In the genomic region with DNA sequence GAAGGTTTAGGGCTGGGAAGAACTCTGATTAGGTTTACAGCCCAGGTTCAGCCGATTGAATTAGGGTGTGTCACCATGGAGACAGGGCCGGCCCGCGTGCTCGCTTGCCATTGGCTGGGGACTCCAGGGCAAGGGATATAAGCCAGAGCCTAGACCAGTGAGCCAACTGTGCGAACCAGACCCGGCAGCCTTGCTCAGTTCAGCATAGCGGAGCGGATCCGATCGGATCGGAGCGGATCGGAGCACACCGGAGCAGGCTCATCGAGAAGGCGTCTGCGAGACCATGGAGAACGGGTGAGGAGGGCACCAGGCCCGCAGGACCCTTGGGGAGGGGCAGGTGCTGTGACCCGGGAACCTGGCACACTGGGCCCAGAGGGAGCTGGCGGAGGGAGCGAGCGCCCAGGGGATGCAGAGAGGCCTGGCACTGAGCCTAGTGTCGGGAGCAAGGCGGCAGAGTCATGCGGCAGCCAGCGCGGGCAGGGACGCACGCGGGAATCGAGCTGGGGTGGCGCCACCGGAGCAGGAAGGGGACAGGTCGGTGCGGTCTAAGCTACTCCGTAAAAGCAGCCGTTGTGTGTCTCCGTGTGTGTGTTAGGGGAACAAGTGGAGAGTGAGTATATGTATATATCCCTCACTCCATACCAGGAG, we compare ENCODE assay signal across 1 cellular context.
TF ChIP-seq lines count a peak whose summit lies in the region.

A gene (plus strand): TSS at position 165 of the 648 bp plus-strand sequence. CDS start 119 bp downstream, at position 284.

TF ChIP-seq in HepG2, 621 proteins besides CTCF, POLR2A, EP300 and RAD21 (continued from another document and continues in another):
- TF ChIP-seq, protein P1, sequence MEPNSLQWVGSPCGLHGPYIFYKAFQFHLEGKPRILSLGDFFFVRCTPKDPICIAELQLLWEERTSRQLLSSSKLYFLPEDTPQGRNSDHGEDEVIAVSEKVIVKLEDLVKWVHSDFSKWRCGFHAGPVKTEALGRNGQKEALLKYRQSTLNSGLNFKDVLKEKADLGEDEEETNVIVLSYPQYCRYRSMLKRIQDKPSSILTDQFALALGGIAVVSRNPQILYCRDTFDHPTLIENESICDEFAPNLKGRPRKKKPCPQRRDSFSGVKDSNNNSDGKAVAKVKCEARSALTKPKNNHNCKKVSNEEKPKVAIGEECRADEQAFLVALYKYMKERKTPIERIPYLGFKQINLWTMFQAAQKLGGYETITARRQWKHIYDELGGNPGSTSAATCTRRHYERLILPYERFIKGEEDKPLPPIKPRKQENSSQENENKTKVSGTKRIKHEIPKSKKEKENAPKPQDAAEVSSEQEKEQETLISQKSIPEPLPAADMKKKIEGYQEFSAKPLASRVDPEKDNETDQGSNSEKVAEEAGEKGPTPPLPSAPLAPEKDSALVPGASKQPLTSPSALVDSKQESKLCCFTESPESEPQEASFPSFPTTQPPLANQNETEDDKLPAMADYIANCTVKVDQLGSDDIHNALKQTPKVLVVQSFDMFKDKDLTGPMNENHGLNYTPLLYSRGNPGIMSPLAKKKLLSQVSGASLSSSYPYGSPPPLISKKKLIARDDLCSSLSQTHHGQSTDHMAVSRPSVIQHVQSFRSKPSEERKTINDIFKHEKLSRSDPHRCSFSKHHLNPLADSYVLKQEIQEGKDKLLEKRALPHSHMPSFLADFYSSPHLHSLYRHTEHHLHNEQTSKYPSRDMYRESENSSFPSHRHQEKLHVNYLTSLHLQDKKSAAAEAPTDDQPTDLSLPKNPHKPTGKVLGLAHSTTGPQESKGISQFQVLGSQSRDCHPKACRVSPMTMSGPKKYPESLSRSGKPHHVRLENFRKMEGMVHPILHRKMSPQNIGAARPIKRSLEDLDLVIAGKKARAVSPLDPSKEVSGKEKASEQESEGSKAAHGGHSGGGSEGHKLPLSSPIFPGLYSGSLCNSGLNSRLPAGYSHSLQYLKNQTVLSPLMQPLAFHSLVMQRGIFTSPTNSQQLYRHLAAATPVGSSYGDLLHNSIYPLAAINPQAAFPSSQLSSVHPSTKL (CRISPR knock-in tag; IDR thresholded peaks at IDR 0.05): peak; percentile 65; the same call in 1 of the 2 replicates
- TF ChIP-seq MAZ (IDR thresholded peaks at IDR 0.05; ENCODE audit: borderline replicate concordance, low read depth, low read length) (no peak), MAZ (CRISPR knock-in tag; IDR thresholded peaks at IDR 0.05; ENCODE audit: low read depth) (no peak; the same call in 1 of the 2 replicates), SATB2 (CRISPR knock-in tag; IDR thresholded peaks at IDR 0.05) (no peak), CC2D1A (CRISPR knock-in tag; IDR thresholded peaks at IDR 0.05) (peak; percentile 95; the same call in 1 of the 2 replicates), SSRP1 (CRISPR knock-in tag; IDR thresholded peaks at IDR 0.05) (peak; percentile 85; the same call in 1 of the 2 replicates), MYNN (CRISPR knock-in tag; IDR thresholded peaks at IDR 0.05; ENCODE audit: low read depth) (0 out of 2 replicates have a peak, but pooled peaks have one; percentile 87), MBD4 (IDR thresholded peaks at IDR 0.05; ENCODE audit: borderline replicate concordance, low read length) (no peak), SP2 (CRISPR knock-in tag; IDR thresholded peaks at IDR 0.05) (peak; percentile 35; the same call in 1 of the 2 replicates), PRMT3 (CRISPR knock-in tag; IDR thresholded peaks at IDR 0.05; ENCODE audit: borderline replicate concordance, low read depth) (no peak; the same call in 1 of the 2 replicates), ZIK1 (CRISPR knock-in tag; IDR thresholded peaks at IDR 0.05; ENCODE audit: borderline replicate concordance, low read depth) (no peak; the same call in 1 of the 2 replicates), ZNF30 (CRISPR knock-in tag; IDR thresholded peaks at IDR 0.05) (peak; percentile 90), ATF1 (CRISPR knock-in tag; IDR thresholded peaks at IDR 0.05) (no peak)
- TF ChIP-seq, protein P2, sequence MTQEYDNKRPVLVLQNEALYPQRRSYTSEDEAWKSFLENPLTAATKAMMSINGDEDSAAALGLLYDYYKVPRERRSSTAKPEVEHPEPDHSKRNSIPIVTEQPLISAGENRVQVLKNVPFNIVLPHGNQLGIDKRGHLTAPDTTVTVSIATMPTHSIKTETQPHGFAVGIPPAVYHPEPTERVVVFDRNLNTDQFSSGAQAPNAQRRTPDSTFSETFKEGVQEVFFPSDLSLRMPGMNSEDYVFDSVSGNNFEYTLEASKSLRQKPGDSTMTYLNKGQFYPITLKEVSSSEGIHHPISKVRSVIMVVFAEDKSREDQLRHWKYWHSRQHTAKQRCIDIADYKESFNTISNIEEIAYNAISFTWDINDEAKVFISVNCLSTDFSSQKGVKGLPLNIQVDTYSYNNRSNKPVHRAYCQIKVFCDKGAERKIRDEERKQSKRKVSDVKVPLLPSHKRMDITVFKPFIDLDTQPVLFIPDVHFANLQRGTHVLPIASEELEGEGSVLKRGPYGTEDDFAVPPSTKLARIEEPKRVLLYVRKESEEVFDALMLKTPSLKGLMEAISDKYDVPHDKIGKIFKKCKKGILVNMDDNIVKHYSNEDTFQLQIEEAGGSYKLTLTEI (CRISPR knock-in tag; conservative IDR thresholded peaks at IDR 0.05): no peak
- TF ChIP-seq, protein P3, sequence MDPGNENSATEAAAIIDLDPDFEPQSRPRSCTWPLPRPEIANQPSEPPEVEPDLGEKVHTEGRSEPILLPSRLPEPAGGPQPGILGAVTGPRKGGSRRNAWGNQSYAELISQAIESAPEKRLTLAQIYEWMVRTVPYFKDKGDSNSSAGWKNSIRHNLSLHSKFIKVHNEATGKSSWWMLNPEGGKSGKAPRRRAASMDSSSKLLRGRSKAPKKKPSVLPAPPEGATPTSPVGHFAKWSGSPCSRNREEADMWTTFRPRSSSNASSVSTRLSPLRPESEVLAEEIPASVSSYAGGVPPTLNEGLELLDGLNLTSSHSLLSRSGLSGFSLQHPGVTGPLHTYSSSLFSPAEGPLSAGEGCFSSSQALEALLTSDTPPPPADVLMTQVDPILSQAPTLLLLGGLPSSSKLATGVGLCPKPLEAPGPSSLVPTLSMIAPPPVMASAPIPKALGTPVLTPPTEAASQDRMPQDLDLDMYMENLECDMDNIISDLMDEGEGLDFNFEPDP (CRISPR knock-in tag; conservative IDR thresholded peaks at IDR 0.05): no peak
- TF ChIP-seq, protein P4, sequence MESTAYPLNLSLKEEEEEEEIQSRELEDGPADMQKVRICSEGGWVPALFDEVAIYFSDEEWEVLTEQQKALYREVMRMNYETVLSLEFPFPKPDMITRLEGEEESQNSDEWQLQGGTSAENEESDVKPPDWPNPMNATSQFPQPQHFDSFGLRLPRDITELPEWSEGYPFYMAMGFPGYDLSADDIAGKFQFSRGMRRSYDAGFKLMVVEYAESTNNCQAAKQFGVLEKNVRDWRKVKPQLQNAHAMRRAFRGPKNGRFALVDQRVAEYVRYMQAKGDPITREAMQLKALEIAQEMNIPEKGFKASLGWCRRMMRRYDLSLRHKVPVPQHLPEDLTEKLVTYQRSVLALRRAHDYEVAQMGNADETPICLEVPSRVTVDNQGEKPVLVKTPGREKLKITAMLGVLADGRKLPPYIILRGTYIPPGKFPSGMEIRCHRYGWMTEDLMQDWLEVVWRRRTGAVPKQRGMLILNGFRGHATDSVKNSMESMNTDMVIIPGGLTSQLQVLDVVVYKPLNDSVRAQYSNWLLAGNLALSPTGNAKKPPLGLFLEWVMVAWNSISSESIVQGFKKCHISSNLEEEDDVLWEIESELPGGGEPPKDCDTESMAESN (CRISPR knock-in tag; conservative IDR thresholded peaks at IDR 0.05): peak; percentile 95
- TF ChIP-seq, protein P5, sequence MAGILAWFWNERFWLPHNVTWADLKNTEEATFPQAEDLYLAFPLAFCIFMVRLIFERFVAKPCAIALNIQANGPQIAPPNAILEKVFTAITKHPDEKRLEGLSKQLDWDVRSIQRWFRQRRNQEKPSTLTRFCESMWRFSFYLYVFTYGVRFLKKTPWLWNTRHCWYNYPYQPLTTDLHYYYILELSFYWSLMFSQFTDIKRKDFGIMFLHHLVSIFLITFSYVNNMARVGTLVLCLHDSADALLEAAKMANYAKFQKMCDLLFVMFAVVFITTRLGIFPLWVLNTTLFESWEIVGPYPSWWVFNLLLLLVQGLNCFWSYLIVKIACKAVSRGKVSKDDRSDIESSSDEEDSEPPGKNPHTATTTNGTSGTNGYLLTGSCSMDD (CRISPR knock-in tag; IDR thresholded peaks at IDR 0.05): no peak
- TF ChIP-seq, protein P6, sequence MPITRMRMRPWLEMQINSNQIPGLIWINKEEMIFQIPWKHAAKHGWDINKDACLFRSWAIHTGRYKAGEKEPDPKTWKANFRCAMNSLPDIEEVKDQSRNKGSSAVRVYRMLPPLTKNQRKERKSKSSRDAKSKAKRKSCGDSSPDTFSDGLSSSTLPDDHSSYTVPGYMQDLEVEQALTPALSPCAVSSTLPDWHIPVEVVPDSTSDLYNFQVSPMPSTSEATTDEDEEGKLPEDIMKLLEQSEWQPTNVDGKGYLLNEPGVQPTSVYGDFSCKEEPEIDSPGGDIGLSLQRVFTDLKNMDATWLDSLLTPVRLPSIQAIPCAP (CRISPR knock-in tag; IDR thresholded peaks at IDR 0.05; ENCODE audit: low read depth): no peak
- TF ChIP-seq, protein P7, sequence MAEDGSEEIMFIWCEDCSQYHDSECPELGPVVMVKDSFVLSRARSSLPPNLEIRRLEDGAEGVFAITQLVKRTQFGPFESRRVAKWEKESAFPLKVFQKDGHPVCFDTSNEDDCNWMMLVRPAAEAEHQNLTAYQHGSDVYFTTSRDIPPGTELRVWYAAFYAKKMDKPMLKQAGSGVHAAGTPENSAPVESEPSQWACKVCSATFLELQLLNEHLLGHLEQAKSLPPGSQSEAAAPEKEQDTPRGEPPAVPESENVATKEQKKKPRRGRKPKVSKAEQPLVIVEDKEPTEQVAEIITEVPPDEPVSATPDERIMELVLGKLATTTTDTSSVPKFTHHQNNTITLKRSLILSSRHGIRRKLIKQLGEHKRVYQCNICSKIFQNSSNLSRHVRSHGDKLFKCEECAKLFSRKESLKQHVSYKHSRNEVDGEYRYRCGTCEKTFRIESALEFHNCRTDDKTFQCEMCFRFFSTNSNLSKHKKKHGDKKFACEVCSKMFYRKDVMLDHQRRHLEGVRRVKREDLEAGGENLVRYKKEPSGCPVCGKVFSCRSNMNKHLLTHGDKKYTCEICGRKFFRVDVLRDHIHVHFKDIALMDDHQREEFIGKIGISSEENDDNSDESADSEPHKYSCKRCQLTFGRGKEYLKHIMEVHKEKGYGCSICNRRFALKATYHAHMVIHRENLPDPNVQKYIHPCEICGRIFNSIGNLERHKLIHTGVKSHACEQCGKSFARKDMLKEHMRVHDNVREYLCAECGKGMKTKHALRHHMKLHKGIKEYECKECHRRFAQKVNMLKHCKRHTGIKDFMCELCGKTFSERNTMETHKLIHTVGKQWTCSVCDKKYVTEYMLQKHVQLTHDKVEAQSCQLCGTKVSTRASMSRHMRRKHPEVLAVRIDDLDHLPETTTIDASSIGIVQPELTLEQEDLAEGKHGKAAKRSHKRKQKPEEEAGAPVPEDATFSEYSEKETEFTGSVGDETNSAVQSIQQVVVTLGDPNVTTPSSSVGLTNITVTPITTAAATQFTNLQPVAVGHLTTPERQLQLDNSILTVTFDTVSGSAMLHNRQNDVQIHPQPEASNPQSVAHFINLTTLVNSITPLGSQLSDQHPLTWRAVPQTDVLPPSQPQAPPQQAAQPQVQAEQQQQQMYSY (CRISPR knock-in tag; IDR thresholded peaks at IDR 0.05): peak; percentile 96
- TF ChIP-seq, protein P8, sequence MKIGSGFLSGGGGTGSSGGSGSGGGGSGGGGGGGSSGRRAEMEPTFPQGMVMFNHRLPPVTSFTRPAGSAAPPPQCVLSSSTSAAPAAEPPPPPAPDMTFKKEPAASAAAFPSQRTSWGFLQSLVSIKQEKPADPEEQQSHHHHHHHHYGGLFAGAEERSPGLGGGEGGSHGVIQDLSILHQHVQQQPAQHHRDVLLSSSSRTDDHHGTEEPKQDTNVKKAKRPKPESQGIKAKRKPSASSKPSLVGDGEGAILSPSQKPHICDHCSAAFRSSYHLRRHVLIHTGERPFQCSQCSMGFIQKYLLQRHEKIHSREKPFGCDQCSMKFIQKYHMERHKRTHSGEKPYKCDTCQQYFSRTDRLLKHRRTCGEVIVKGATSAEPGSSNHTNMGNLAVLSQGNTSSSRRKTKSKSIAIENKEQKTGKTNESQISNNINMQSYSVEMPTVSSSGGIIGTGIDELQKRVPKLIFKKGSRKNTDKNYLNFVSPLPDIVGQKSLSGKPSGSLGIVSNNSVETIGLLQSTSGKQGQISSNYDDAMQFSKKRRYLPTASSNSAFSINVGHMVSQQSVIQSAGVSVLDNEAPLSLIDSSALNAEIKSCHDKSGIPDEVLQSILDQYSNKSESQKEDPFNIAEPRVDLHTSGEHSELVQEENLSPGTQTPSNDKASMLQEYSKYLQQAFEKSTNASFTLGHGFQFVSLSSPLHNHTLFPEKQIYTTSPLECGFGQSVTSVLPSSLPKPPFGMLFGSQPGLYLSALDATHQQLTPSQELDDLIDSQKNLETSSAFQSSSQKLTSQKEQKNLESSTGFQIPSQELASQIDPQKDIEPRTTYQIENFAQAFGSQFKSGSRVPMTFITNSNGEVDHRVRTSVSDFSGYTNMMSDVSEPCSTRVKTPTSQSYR (CRISPR knock-in tag; IDR thresholded peaks at IDR 0.05; ENCODE audit: borderline replicate concordance): no peak
- TF ChIP-seq, protein P9, sequence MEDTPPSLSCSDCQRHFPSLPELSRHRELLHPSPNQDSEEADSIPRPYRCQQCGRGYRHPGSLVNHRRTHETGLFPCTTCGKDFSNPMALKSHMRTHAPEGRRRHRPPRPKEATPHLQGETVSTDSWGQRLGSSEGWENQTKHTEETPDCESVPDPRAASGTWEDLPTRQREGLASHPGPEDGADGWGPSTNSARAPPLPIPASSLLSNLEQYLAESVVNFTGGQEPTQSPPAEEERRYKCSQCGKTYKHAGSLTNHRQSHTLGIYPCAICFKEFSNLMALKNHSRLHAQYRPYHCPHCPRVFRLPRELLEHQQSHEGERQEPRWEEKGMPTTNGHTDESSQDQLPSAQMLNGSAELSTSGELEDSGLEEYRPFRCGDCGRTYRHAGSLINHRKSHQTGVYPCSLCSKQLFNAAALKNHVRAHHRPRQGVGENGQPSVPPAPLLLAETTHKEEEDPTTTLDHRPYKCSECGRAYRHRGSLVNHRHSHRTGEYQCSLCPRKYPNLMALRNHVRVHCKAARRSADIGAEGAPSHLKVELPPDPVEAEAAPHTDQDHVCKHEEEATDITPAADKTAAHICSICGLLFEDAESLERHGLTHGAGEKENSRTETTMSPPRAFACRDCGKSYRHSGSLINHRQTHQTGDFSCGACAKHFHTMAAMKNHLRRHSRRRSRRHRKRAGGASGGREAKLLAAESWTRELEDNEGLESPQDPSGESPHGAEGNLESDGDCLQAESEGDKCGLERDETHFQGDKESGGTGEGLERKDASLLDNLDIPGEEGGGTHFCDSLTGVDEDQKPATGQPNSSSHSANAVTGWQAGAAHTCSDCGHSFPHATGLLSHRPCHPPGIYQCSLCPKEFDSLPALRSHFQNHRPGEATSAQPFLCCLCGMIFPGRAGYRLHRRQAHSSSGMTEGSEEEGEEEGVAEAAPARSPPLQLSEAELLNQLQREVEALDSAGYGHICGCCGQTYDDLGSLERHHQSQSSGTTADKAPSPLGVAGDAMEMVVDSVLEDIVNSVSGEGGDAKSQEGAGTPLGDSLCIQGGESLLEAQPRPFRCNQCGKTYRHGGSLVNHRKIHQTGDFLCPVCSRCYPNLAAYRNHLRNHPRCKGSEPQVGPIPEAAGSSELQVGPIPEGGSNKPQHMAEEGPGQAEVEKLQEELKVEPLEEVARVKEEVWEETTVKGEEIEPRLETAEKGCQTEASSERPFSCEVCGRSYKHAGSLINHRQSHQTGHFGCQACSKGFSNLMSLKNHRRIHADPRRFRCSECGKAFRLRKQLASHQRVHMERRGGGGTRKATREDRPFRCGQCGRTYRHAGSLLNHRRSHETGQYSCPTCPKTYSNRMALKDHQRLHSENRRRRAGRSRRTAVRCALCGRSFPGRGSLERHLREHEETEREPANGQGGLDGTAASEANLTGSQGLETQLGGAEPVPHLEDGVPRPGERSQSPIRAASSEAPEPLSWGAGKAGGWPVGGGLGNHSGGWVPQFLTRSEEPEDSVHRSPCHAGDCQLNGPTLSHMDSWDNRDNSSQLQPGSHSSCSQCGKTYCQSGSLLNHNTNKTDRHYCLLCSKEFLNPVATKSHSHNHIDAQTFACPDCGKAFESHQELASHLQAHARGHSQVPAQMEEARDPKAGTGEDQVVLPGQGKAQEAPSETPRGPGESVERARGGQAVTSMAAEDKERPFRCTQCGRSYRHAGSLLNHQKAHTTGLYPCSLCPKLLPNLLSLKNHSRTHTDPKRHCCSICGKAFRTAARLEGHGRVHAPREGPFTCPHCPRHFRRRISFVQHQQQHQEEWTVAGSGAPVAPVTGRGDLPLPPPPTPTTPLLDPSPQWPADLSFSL (CRISPR knock-in tag; IDR thresholded peaks at IDR 0.05): no peak; the same call in 1 of the 2 replicates
